18 cellular contexts compared by ENCODE assay signal in genomic region chr3:45816544-45816943, GRCh38. TPM values are rescaled to one million over a fixed set of nuclear protein-coding genes. Genes with fewer than 3 reads are reported as not detected.
DNase-seq lines count a peak whose midpoint lies in the region; ATAC-seq and TF ChIP-seq lines count a peak whose summit lies in the region.
"Had no signal": no experiment of that assay in that cellular context is flagged by ENCODE, and none has a peak within 500 bp of the region (broad histone marks: within the 10 kb centered on the region; RNA-seq: fewer than 3 reads in every experiment).

No MANE protein-coding gene starts in this region.

- no peak overlapping the region for H3K9ac ChIP-seq in DND-41 (ENCODE audit: low read depth, low read length)

- peaks cover 52% of the 10 kb centered on the region for H3K79me2 ChIP-seq in DND-41 (ENCODE audit: insufficient read depth, low read length)
- H3K79me2 ChIP-seq in GM23338 (replicated peaks; ENCODE audit: insufficient read depth): no peaks in the 10 kb centered on the region

- H3K27me3 Mint-ChIP-seq in GM23338 (ENCODE audit: insufficient read depth, low read depth, poor library complexity) (no peaks in the 10 kb centered on the region), natural killer cell (ENCODE audit: low read depth in 2 of 2) (no peaks in the 10 kb centered on the region)
- H3K27me3 Mint-ChIP-seq in CD4-positive, alpha-beta T cell: no peaks in the 10 kb centered on the region

- H3K9me2 ChIP-seq in GM23338 (ENCODE audit: insufficient read depth): no peaks in the 10 kb centered on the region; the same call in 1 of the 2 replicates

- no peak overlapping the region for H3K4me2 ChIP-seq in DND-41 (ENCODE audit: insufficient read depth, low read length)
- H3K4me2 ChIP-seq in GM23338: no peak overlapping the region

- peaks cover 16% of the 10 kb centered on the region for H3K4me1 ChIP-seq in DND-41 (ENCODE audit: insufficient read depth, low read length)
- peaks cover 6 to 7% of the 10 kb centered on the region in 2 donors for H3K4me1 ChIP-seq in left lung
- H3K4me1 ChIP-seq in GM23338 (ENCODE audit: insufficient read depth): no peaks in the 10 kb centered on the region

- H3K9me3 ChIP-seq in DND-41 (ENCODE audit: insufficient read depth, low read length, severe bottlenecking) (no peaks in the 10 kb centered on the region), left lung (peaks cover 0 to 6% of the 10 kb centered on the region in 2 donors)
- H3K9me3 ChIP-seq in CD4-positive, alpha-beta T cell (ENCODE audit: control insufficient read depth, low read length): peaks cover 3% of the 10 kb centered on the region
- H3K9me3 ChIP-seq: body of pancreas, SJSA1, upper lobe of right lung had no signal

- H3K4me1 Mint-ChIP-seq in GM23338 (no peaks in the 10 kb centered on the region), natural killer cell (peaks cover 12 to 15% of the 10 kb centered on the region in 2 donors)
- no peaks in the 10 kb centered on the region for H3K4me1 Mint-ChIP-seq in CD4-positive, alpha-beta T cell (ENCODE audit: low read depth)

- H3K27ac Mint-ChIP-seq in GM23338 (no peak overlapping the region), natural killer cell (no peak overlapping the region)
- H3K27ac Mint-ChIP-seq in CD4-positive, alpha-beta T cell: no peak overlapping the region
- H3K27ac Mint-ChIP-seq: activated CD8-positive, alpha-beta T cell treated with anti-CD3 and anti-CD28 coated beads for 36 hours had no signal

- POLR2A ChIA-PET in CD4-positive, alpha-beta T cell (lab: Charles Lee): no interaction called here

- H3K27ac ChIP-seq in DND-41 (ENCODE audit: low read length) (peak overlapping the region; percentile 70), left lung (no peak overlapping the region), GM23338 (ENCODE audit: low read depth) (no peak overlapping the region)
- no peak overlapping the region for H3K27ac ChIP-seq in CD4-positive, alpha-beta T cell (ENCODE audit: low read depth, low read length)
- H3K27ac ChIP-seq: SJSA1, upper lobe of right lung had no signal

- H2AFZ ChIP-seq in DND-41 (ENCODE audit: low read depth, low read length) (no peak overlapping the region), GM23338 (no peak overlapping the region)

- CTCF ChIA-PET in CD4-positive, alpha-beta T cell (lab: Charles Lee): no interaction called here

- TF ChIP-seq CTCF in DND-41 (IDR thresholded peaks at IDR 0.05; ENCODE audit: borderline replicate concordance, extremely low read depth, low read length, poor library complexity, severe bottlenecking) (no peak), epithelial cell of esophagus (IDR thresholded peaks at IDR 0.05; ENCODE audit: insufficient read depth, low read depth, low read length, missing control alignments) (no peak), left lung (IDR thresholded peaks at IDR 0.05) (no peak), GM23338 (conservative IDR thresholded peaks at IDR 0.05; ENCODE audit: low read depth in 2 of 2) (no peak), natural killer cell (IDR thresholded peaks at IDR 0.05) (no peak)
- no peak for TF ChIP-seq CTCF in CD4-positive, alpha-beta T cell (IDR thresholded peaks at IDR 0.05)

- H4K20me1 ChIP-seq in DND-41 (ENCODE audit: insufficient read depth, low read length) (0 out of 2 replicates have a peak, but pooled peaks cover 3% of the 10 kb centered on the region), GM23338 (replicated peaks; ENCODE audit: insufficient read depth) (no peaks in the 10 kb centered on the region)

- no peak for ATAC-seq in DND-41 (ENCODE audit: insufficient read depth, low read depth)
- ATAC-seq in left lung: peak; percentile 9
- no peak for ATAC-seq in GM23338
- no peak for ATAC-seq in natural killer cell
- no peak for ATAC-seq in HG02571 (IDR thresholded peaks at IDR 0.05; ENCODE audit: unreplicated experiment)
- ATAC-seq in CD4-positive, alpha-beta T cell (ENCODE audit: poor library complexity): no peak
- ATAC-seq: activated CD8-positive, alpha-beta T cell treated with anti-CD3 and anti-CD28 coated beads for 36 hours; body of pancreas; upper lobe of right lung had no signal

- H3K4me3 Mint-ChIP-seq in GM23338 (no peak overlapping the region), natural killer cell (no peak overlapping the region)
- H3K4me3 Mint-ChIP-seq in CD4-positive, alpha-beta T cell: no peak overlapping the region
- H3K4me3 Mint-ChIP-seq: activated CD8-positive, alpha-beta T cell treated with anti-CD3 and anti-CD28 coated beads for 36 hours had no signal

- H3K36me3 ChIP-seq in DND-41 (ENCODE audit: insufficient read depth, low read length) (peaks cover 93% of the 10 kb centered on the region), left lung (peaks cover 0 to 2% of the 10 kb centered on the region in 2 donors), GM23338 (ENCODE audit: insufficient read depth) (no peaks in the 10 kb centered on the region)
- H3K36me3 ChIP-seq: SJSA1 had no signal

- DNase-seq in DND-41 (no peak), NCI-H226 (peak; percentile 72), epithelial cell of esophagus (ENCODE audit: low read depth) (peak; percentile 89), left lung (no peak), GM23338 (ENCODE audit: low spot score) (no peak), natural killer cell (no peak)
- DNase-seq in CD4-positive, alpha-beta T cell: no peak
- DNase-seq: activated CD8-positive, alpha-beta T cell treated with anti-CD3 and anti-CD28 coated beads for 36 hours; activated effector memory CD4-positive, alpha-beta T cell treated with anti-CD3 and anti-CD28 coated beads, Interleukin-2, amount 50 U/mL, for 16 hours; body of pancreas; DMS153; NCI-H1436 treated with DMSO at 0.1 percent for 48 hours; NCI-H82; nucleus accumbens; upper lobe of right lung had no signal

- H3K27me3 ChIP-seq in DND-41 (ENCODE audit: insufficient read depth, low read length, poor library complexity) (no peaks in the 10 kb centered on the region), left lung (no peaks in the 10 kb centered on the region), GM23338 (ENCODE audit: insufficient read depth) (no peaks in the 10 kb centered on the region)
- no peaks in the 10 kb centered on the region for H3K27me3 ChIP-seq in CD4-positive, alpha-beta T cell (ENCODE audit: control insufficient read depth, insufficient read depth, low read length)
- H3K27me3 ChIP-seq: body of pancreas, SJSA1, upper lobe of right lung had no signal

- H3F3A ChIP-seq in GM23338 (replicated peaks; ENCODE audit: low read depth): no peaks in the 10 kb centered on the region

- H3K9me3 Mint-ChIP-seq in GM23338 (peaks cover 16% of the 10 kb centered on the region; the same call in 2 of the 3 replicates), natural killer cell (no peaks in the 10 kb centered on the region)
- H3K9me3 Mint-ChIP-seq in CD4-positive, alpha-beta T cell: peaks cover 4% of the 10 kb centered on the region

- intact Hi-C loops in left lung (cut with DNase I) (no loop called here), natural killer cell (cut with micrococcal nuclease) (no loop called here)
- intact Hi-C loops in CD4-positive, alpha-beta T cell (cut with DNase I, micrococcal nuclease): no loop called here

- H3K36me3 Mint-ChIP-seq in GM23338 (ENCODE audit: low read depth) (no peaks in the 10 kb centered on the region), natural killer cell (no peaks in the 10 kb centered on the region)
- peaks cover 15% of the 10 kb centered on the region for H3K36me3 Mint-ChIP-seq in CD4-positive, alpha-beta T cell (ENCODE audit: low read depth)

- no peak overlapping the region for H3K4me3 ChIP-seq in DND-41 (ENCODE audit: low read depth in 1 of 2, low read length in 2 of 2)
- no peak overlapping the region for H3K4me3 ChIP-seq in epithelial cell of esophagus (ENCODE audit: low read length)
- H3K4me3 ChIP-seq in left lung: no peak overlapping the region
- no peak overlapping the region for H3K4me3 ChIP-seq in GM23338
- H3K4me3 ChIP-seq: body of pancreas, SJSA1, upper lobe of right lung had no signal

TF ChIP-seq in GM23338, 12 proteins besides CTCF, POLR2A, EP300 and RAD21:
- TF ChIP-seq ZNF331 (CRISPR knock-in tag; IDR thresholded peaks at IDR 0.05; ENCODE audit: low read depth) (no peak), STAT1 (IDR thresholded peaks at IDR 0.05; ENCODE audit: unreplicated experiment) (no peak), EZH2phosphoT487 (IDR thresholded peaks at IDR 0.05; ENCODE audit: unreplicated experiment) (no peak)

RNA-seq across cellular contexts. Expression of gene SLC6A20, which starts 20.2 kb away (rescaled TPM):
- total RNA-seq in left lung (10 to 100 TPM in 1 of 2 donors, 1 to 10 TPM in 1; 6.1 to 17.0 TPM), natural killer cell (1 to 10 TPM in 1 of 3 donors, under 1 TPM in 2; 0.25 to 1.3 (median 0.70) TPM)
- 0.14 TPM in 1 of 2 replicates, not detected in the other for total RNA-seq in GM23338 (2014; rRNA removed; shearing (Covaris generic))
- polyA plus RNA-seq in GM23338 (2016; fragmentation: Nextera tagmentation; extraction: Ambion mirVana): 0.05 TPM in 1 of 2 replicates, not detected in the other
- not detected for total RNA-seq in CD4-positive, alpha-beta T cell
- total RNA-seq: activated CD8-positive, alpha-beta T cell treated with anti-CD3 and anti-CD28 coated beads for 36 hours; endothelial cell of umbilical vein had no signal
- polyA plus RNA-seq: endothelial cell of umbilical vein had no signal

RNA-seq across cellular contexts. Expression of gene LZTFL1, which starts 25.4 kb away (rescaled TPM):
- total RNA-seq in left lung: 10 to 100 TPM; 17.0 to 27.2 TPM
- 11.6 and 13.9 TPM in 2 replicates for total RNA-seq in GM23338 (2014; rRNA removed; shearing (Covaris generic))
- 3.6 and 6.3 TPM in 2 replicates for polyA plus RNA-seq in GM23338 (2016; fragmentation: Nextera tagmentation; extraction: Ambion mirVana)
- 10 to 100 TPM; 16.4 to 19.8 (median 17.2) TPM for total RNA-seq in natural killer cell
- 1 to 10 TPM; 9.6 to 10.0 TPM for total RNA-seq in CD4-positive, alpha-beta T cell

Comparison
In these comparisons a context has a peak if more than half of its experiments do, and no peak if none do; other contexts are left out.
1. DNase-seq: peak in NCI-H226 (single experiment) and epithelial cell of esophagus (single experiment); none in DND-41 (single experiment), left lung (0 of 2), GM23338 (single experiment), natural killer cell (single experiment) and CD4-positive, alpha-beta T cell (0 of 10).